Comparison of ENCODE assay signal across 8 cellular contexts in genomic region chr10:31759816-31760626, GRCh38.
DNase-seq lines count a peak whose midpoint lies in the region; ATAC-seq and TF ChIP-seq lines count a peak whose summit lies in the region.

No MANE protein-coding gene starts in this region.

- no peak overlapping the region for H3T11ph ChIP-seq in H9 (ENCODE audit: low read length)

- no peaks in the 10 kb centered on the region for H3K79me1 ChIP-seq in H9 (ENCODE audit: insufficient read depth, low read depth, low read length, poor library complexity, severe bottlenecking)

- no peak overlapping the region for H3K23ac ChIP-seq in H9 (ENCODE audit: insufficient read length, low read depth, low read length)

- DNase-seq in H9 (peak; percentile 98), MG63 (peak; percentile 97), SHP77 (lab: John Stamatoyannopoulos, UW) (peak; percentile 81 to 95), activated gamma-delta T cell (lab: John Stamatoyannopoulos, UW) (peak; percentile 94), fibroblast of the aortic adventitia (ENCODE audit: low read depth) (peak; percentile 98)
- peak; percentile 95 for DNase-seq in natural killer cell treated with Interleukin-12 subunit alpha and Interleukin-12 subunit beta and Interleukin-15 and Interleukin-18, amount 100 ng/mL, for 72 hours (ENCODE audit: low spot score)
- peak; percentile 95 for DNase-seq in stimulated activated naive CD4-positive, alpha-beta T cell treated with Interleukin-2 at 50 U/mL for 16 hours (lab: John Stamatoyannopoulos, UW)

- H3K27me3 ChIP-seq in H9 (ENCODE audit: insufficient read depth, low read length) (no peaks in the 10 kb centered on the region), MG63 (no peaks in the 10 kb centered on the region)

- H3K36me3 ChIP-seq in ES-I3 (ENCODE audit: insufficient read depth, low read length) (no peaks in the 10 kb centered on the region), MG63 (no peaks in the 10 kb centered on the region)

- H4K91ac ChIP-seq in H9 (ENCODE audit: insufficient read length, low read depth, low read length) = no peak overlapping the region

- H2AK5ac ChIP-seq in H9 (ENCODE audit: insufficient read length, low read length) = no peak overlapping the region

- peaks cover 9 to 23% (median 19%) of the 10 kb centered on the region in 3 experiments for H3K36me3 Mint-ChIP-seq in H9 (ENCODE audit: insufficient read depth in 1 of 3, low read depth in 3 of 3)
- H3K36me3 Mint-ChIP-seq in natural killer cell treated with Interleukin-12 subunit alpha and Interleukin-12 subunit beta and Interleukin-15 and Interleukin-18, amount 100 ng/mL, for 72 hours = no peaks in the 10 kb centered on the region

- no peaks in the 10 kb centered on the region for H4K20me1 ChIP-seq in H9 (ENCODE audit: control insufficient read depth, insufficient read depth, insufficient read length)

- no peak overlapping the region for H3K4ac ChIP-seq in H9 (ENCODE audit: low read depth, low read length)

- no peaks in the 10 kb centered on the region; the same call in 1 of the 2 replicates for H3K9me3 ChIP-seq in ES-I3 (ENCODE audit: control insufficient read depth, insufficient read depth, low read length)
- no peaks in the 10 kb centered on the region for H3K9me3 ChIP-seq in H9 (ENCODE audit: control insufficient read depth, low read depth, low read length)
- H3K9me3 ChIP-seq in MG63 = peaks cover 7% of the 10 kb centered on the region

- no peak overlapping the region for H4K8ac ChIP-seq in H9 (replicated peaks; ENCODE audit: insufficient read length, low read depth, low read length)

- peaks cover 4% of the 10 kb centered on the region for H3K23me2 ChIP-seq in H9 (ENCODE audit: insufficient read length, low read depth, low read length, poor library complexity, severe bottlenecking)

- H3K18ac ChIP-seq in H9 (ENCODE audit: insufficient read length, low read depth, low read length) = peak overlapping the region; percentile 87

- peak overlapping the region; percentile 96 for H3K4me3 ChIP-seq in MG63
- peak overlapping the region; percentile 89 for H3K4me3 ChIP-seq in fibroblast of the aortic adventitia (ENCODE audit: low read depth, low read length)

- peak; percentile 98 for ATAC-seq in natural killer cell treated with Interleukin-12 subunit alpha and Interleukin-12 subunit beta and Interleukin-15 and Interleukin-18, amount 100 ng/mL, for 72 hours

- no peak overlapping the region for H3K56ac ChIP-seq in H9 (ENCODE audit: insufficient read length, low read depth, low read length)

- H3K14ac ChIP-seq in H9 (ENCODE audit: insufficient read depth, low read length) = peak overlapping the region; percentile 94; the same call in 1 of the 2 replicates

- no peak overlapping the region for H4K5ac ChIP-seq in H9 (ENCODE audit: insufficient read length, low read depth, low read length)

- H3K4me1 Mint-ChIP-seq in H9 = peaks cover 57 to 62% of the 10 kb centered on the region in 2 experiments
- H3K4me1 Mint-ChIP-seq in natural killer cell treated with Interleukin-12 subunit alpha and Interleukin-12 subunit beta and Interleukin-15 and Interleukin-18, amount 100 ng/mL, for 72 hours (ENCODE audit: low read depth in 2 of 2) = peaks cover 14 to 19% of the 10 kb centered on the region in 2 donors

- no peak overlapping the region for H2BK120ac ChIP-seq in H9 (ENCODE audit: low read depth, low read length, poor library complexity, severe bottlenecking)

- no peak overlapping the region for H2BK5ac ChIP-seq in H9 (ENCODE audit: insufficient read length, low read length)

- H2BK20ac ChIP-seq in H9 (ENCODE audit: low read depth, low read length, poor library complexity, severe bottlenecking) = no peak overlapping the region

- no CpG with 5 or more reads among the region's 61 CpGs for WGBS in H9 (ENCODE audit: extremely low coverage, insufficient read length, low lambda C conversion rate)

- H3K4me3 Mint-ChIP-seq in H9 = peak overlapping the region; percentile 75 to 89
- peak overlapping the region; percentile 93 for H3K4me3 Mint-ChIP-seq in natural killer cell treated with Interleukin-12 subunit alpha and Interleukin-12 subunit beta and Interleukin-15 and Interleukin-18, amount 100 ng/mL, for 72 hours

- H3K4me1 ChIP-seq in ES-I3 (ENCODE audit: insufficient read depth, low read length) (peaks cover 63% of the 10 kb centered on the region), H9 (ENCODE audit: insufficient read depth, low read length) (peaks cover 18% of the 10 kb centered on the region; the same call in 1 of the 2 replicates)

- H3K27ac Mint-ChIP-seq in H9 = peak overlapping the region; percentile 80 to 90 (median 88)
- peak overlapping the region; percentile 58 to 94 for H3K27ac Mint-ChIP-seq in natural killer cell treated with Interleukin-12 subunit alpha and Interleukin-12 subunit beta and Interleukin-15 and Interleukin-18, amount 100 ng/mL, for 72 hours

- H3K4me2 ChIP-seq in H9 (ENCODE audit: insufficient read depth, insufficient read length, low read length) = peak overlapping the region; percentile 45

- no peaks in the 10 kb centered on the region for H3K79me2 ChIP-seq in H9 (ENCODE audit: insufficient read depth, low read length)

- H3K9ac ChIP-seq in ES-I3 (ENCODE audit: low read depth, low read length) (peak overlapping the region; percentile 85), H9 (ENCODE audit: extremely low read depth, insufficient read length, low read length) (peak overlapping the region; percentile 73)

- peaks cover 3% of the 10 kb centered on the region; the same call in 1 of the 2 replicates for H3K27me3 Mint-ChIP-seq in H9 (ENCODE audit: low read depth)
- no peaks in the 10 kb centered on the region for H3K27me3 Mint-ChIP-seq in natural killer cell treated with Interleukin-12 subunit alpha and Interleukin-12 subunit beta and Interleukin-15 and Interleukin-18, amount 100 ng/mL, for 72 hours

- TF ChIP-seq CTCF in H9 (conservative IDR thresholded peaks at IDR 0.05) = no peak
- no peak for TF ChIP-seq CTCF in fibroblast of the aortic adventitia (IDR thresholded peaks at IDR 0.05; ENCODE audit: insufficient read depth, low read length)

- no peak overlapping the region for H2BK15ac ChIP-seq in H9 (ENCODE audit: low read depth, low read length)

- H3K9me3 Mint-ChIP-seq in H9 = peaks cover 21 to 22% of the 10 kb centered on the region in 2 experiments
- H3K9me3 Mint-ChIP-seq in natural killer cell treated with Interleukin-12 subunit alpha and Interleukin-12 subunit beta and Interleukin-15 and Interleukin-18, amount 100 ng/mL, for 72 hours = no peaks in the 10 kb centered on the region

- peak overlapping the region; percentile 87 for H2AFZ ChIP-seq in H9 (ENCODE audit: low read length)

- H3K27ac ChIP-seq in H9 (ENCODE audit: insufficient read length, low read depth, low read length) = no peak overlapping the region

- no peak overlapping the region for H2BK12ac ChIP-seq in H9 (ENCODE audit: insufficient read length, low read depth, low read length)
